14 cellular contexts compared by ENCODE assay signal in the genomic region with DNA sequence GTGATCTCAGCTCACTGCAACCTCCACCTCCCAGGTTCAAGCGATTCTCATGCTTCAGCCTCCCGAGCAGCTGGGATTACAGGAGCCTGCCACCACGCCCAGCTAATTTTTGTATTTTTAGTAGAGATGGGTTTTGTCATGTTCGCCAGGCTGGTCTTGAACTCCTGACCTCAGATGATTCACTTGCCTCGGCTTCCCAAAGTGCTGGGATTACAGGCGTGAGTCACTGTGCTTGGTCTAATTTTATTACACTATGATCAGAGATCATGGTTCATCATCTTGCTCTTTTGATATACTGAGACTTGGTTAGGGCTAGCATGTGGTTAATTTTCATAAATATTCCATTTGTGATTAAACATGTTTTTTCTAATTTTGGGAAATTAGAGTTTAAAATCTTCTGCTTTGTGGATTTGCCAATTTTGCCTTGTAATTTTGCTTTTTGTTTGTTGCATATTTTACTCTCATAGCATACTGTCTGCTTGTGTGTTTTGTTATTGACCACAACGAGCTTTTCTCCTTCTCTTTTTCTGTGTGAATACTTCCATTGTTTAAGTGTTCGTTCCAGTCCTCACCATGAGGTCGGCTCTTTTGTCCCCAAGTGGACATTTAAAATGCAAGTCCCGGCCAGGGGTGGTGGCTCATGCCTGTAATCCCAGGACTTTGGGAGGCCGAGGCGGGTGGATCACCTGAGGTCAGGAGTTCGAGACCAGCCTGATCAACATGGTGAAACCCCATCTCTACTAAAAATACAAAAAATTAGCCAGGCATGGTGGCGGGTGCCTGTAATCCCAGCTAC. TPM values are rescaled to one million over a fixed set of nuclear protein-coding genes. Genes with fewer than 3 reads are reported as not detected.
A peak's percentile ranks its signal among the peaks of the same experiment; 100 is the strongest.
DNase-seq lines count a peak whose midpoint lies in the region; ATAC-seq, FAIRE-seq and TF ChIP-seq lines count a peak whose summit lies in the region.
"Not testable (repeated sequence)": the region's sequence is repeated elsewhere in the genome, so short reads cannot be mapped to it uniquely, and the experiment has no call there.
"Had no signal": no experiment of that assay in that cellular context is flagged by ENCODE, and none has a peak within 500 bp of the region (broad histone marks: within the 10 kb centered on the region; RNA-seq: fewer than 3 reads in every experiment).

No MANE protein-coding gene starts in this region.

- not testable (repeated sequence) for H2AFZ ChIP-seq in IMR-90 (replicated peaks; ENCODE audit: low read length, poor library complexity); astrocyte (ENCODE audit: low read depth, low read length); endothelial cell of umbilical vein (ENCODE audit: low read depth, low read length)

- H2BK15ac ChIP-seq in IMR-90 (ENCODE audit: low read depth, low read length): not testable (repeated sequence)

- not testable (repeated sequence) for H4K5ac ChIP-seq in IMR-90 (ENCODE audit: low read depth, low read length)

- H3K27ac Mint-ChIP-seq in astrocyte (ENCODE audit: unreplicated experiment): not testable (repeated sequence)

- not testable (repeated sequence) for H3K18ac ChIP-seq in IMR-90 (ENCODE audit: low read depth, low read length)

- H2BK20ac ChIP-seq in IMR-90 (ENCODE audit: low read depth, low read length): not testable (repeated sequence)

- peaks cover 17% of the 10 kb centered on the region for H3K27me3 Mint-ChIP-seq in astrocyte (ENCODE audit: low read depth, unreplicated experiment)

- not testable (repeated sequence) for H3K9ac ChIP-seq in IMR-90 (ENCODE audit: low read depth, low read length); astrocyte (ENCODE audit: low read length); endothelial cell of umbilical vein (replicated peaks; ENCODE audit: extremely low read depth, insufficient read depth, low read length)

- H2BK5ac ChIP-seq in IMR-90 (ENCODE audit: low read depth, low read length, poor library complexity, severe bottlenecking): not testable (repeated sequence)

- not testable (repeated sequence) for TF ChIP-seq POLR2A in IMR-90 (IDR thresholded peaks at IDR 0.05; ENCODE audit: low read depth, low read length); endothelial cell of umbilical vein (IDR thresholded peaks at IDR 0.05; ENCODE audit: low read depth, low read length)

- not testable (repeated sequence) for H3K4me2 ChIP-seq in IMR-90 (ENCODE audit: low read depth, low read length)
- peak overlapping the region; percentile 18 for H3K4me2 ChIP-seq in astrocyte (ENCODE audit: low read length)
- peak overlapping the region; percentile 24 for H3K4me2 ChIP-seq in endothelial cell of umbilical vein (ENCODE audit: insufficient read depth, low read length)

- H3K9me3 ChIP-seq in IMR-90 (ENCODE audit: control insufficient read depth, insufficient read depth, low read length); RWPE2 (ENCODE audit: severe bottlenecking); astrocyte (ENCODE audit: insufficient read depth, low read depth, low read length); endothelial cell of umbilical vein (replicated peaks; ENCODE audit: control insufficient read depth, insufficient read depth, low read length): not testable (repeated sequence)

- H3K14ac ChIP-seq in IMR-90 (replicated peaks; ENCODE audit: low read depth, low read length): not testable (repeated sequence)

- peak; percentile 73 for ATAC-seq in IMR-90 (ENCODE audit: low read depth)
- ATAC-seq in RWPE2 (ENCODE audit: low read depth): peak; percentile 79

- H3K9me1 ChIP-seq in IMR-90 (ENCODE audit: insufficient read depth, low read length); endothelial cell of umbilical vein (replicated peaks; ENCODE audit: control insufficient read depth, extremely low read depth, insufficient read depth, low read length): not testable (repeated sequence)

- H3K9me3 Mint-ChIP-seq in astrocyte (ENCODE audit: unreplicated experiment): not testable (repeated sequence)

- not testable (repeated sequence) for H3K36me3 ChIP-seq in IMR-90 (ENCODE audit: control insufficient read depth, insufficient read depth, low read length); RWPE2 (ENCODE audit: low read depth); astrocyte (ENCODE audit: insufficient read depth, low read length); endothelial cell of umbilical vein (ENCODE audit: control insufficient read depth in 2 of 2, extremely low read depth in 1 of 2, insufficient read depth in 2 of 2, low read length in 2 of 2)

- H2AK5ac ChIP-seq in IMR-90 (ENCODE audit: low read depth, low read length): not testable (repeated sequence)

- H3K23ac ChIP-seq in IMR-90 (ENCODE audit: low read depth, low read length): not testable (repeated sequence)

- H3K79me2 ChIP-seq in astrocyte (ENCODE audit: insufficient read depth, low read length); endothelial cell of umbilical vein (ENCODE audit: control insufficient read depth, insufficient read depth, low read length): not testable (repeated sequence)

- not testable (repeated sequence) for H3K27ac ChIP-seq in IMR-90 (ENCODE audit: insufficient read depth, low read length); RWPE2 (ENCODE audit: poor library complexity, severe bottlenecking); astrocyte (ENCODE audit: low read depth, low read length); endothelial cell of umbilical vein (ENCODE audit: insufficient read depth, low read depth, low read length)

- POLR2A ChIA-PET in IMR-90 (lab: Charles Lee; ENCODE audit: unreplicated experiment): not testable (repeated sequence)
- POLR2A ChIA-PET in endothelial cell of umbilical vein (lab: Charles Lee): interaction anchor here (0.6 kb wide), 1 partner anchor 75 kb away, joined by 4 read pairs; no protein-coding TSS in a partner anchor

- H3K79me1 ChIP-seq in IMR-90 (ENCODE audit: low read depth in 1 of 2, low read length in 2 of 2): not testable (repeated sequence)

- H2AK9ac ChIP-seq in IMR-90 (replicated peaks; ENCODE audit: low read depth, low read length, poor library complexity): not testable (repeated sequence)

- not testable (repeated sequence) for H3K27me3 ChIP-seq in IMR-90 (ENCODE audit: control insufficient read depth, insufficient read depth, low read length); RWPE2 (ENCODE audit: insufficient read depth, poor library complexity, severe bottlenecking); astrocyte (ENCODE audit: insufficient read depth, low read length); endothelial cell of umbilical vein (ENCODE audit: control insufficient read depth in 2 of 2, insufficient read depth in 2 of 2, low read length in 2 of 2)

- BruUV-seq in IMR-90 (replicated peaks; lab: Mats Ljungman, UMichigan); endothelial cell of umbilical vein (replicated peaks; lab: Mats Ljungman, UMichigan): not testable (repeated sequence)

- not testable (repeated sequence) for TF ChIP-seq RAD21 in IMR-90 (IDR thresholded peaks at IDR 0.05; ENCODE audit: low read length)

- not testable (repeated sequence) for H3K4me3 Mint-ChIP-seq in astrocyte (ENCODE audit: unreplicated experiment)

- H3K4ac ChIP-seq in IMR-90 (ENCODE audit: low read depth, low read length): not testable (repeated sequence)

- in situ Hi-C loops in IMR-90 (cut with MboI; ENCODE audit: low sequenced_read_pairs): not testable (repeated sequence)

- not testable (repeated sequence) for H4K8ac ChIP-seq in IMR-90 (ENCODE audit: low read depth in 2 of 2, low read length in 2 of 2)

- H3K36me3 Mint-ChIP-seq in astrocyte (ENCODE audit: low read depth, unreplicated experiment): not testable (repeated sequence)

- not testable (repeated sequence) for H4K20me1 ChIP-seq in IMR-90 (ENCODE audit: insufficient read depth, low read length); astrocyte (ENCODE audit: insufficient read depth, low read length); endothelial cell of umbilical vein (replicated peaks; ENCODE audit: control insufficient read depth, extremely low read depth, insufficient read depth, low read length)

- dilution Hi-C loops in IMR-90 (cut with HindIII; ENCODE audit: low sequenced_read_pairs, unreplicated experiment); endothelial cell of umbilical vein (cut with MboI; ENCODE audit: extremely low pct_ligation_motif_present, low sequenced_read_pairs): not testable (repeated sequence)

- TF ChIP-seq CTCF in IMR-90 (conservative IDR thresholded peaks at IDR 0.05; ENCODE audit: low read depth, low read length); RWPE2 (IDR thresholded peaks at IDR 0.05; ENCODE audit: poor library complexity, severe bottlenecking); astrocyte (IDR thresholded peaks at IDR 0.05; ENCODE audit: insufficient read depth, low read depth, low read length); endothelial cell of umbilical vein (IDR thresholded peaks at IDR 0.05; ENCODE audit: extremely low read depth in 1 of 2, insufficient read depth in 1 of 2, low read depth in 1 of 2, low read length in 2 of 2): not testable (repeated sequence)

- not testable (repeated sequence) for H3K4me3 ChIP-seq in IMR-90 (ENCODE audit: insufficient read depth, low read depth, low read length); RWPE2 (ENCODE audit: severe bottlenecking); astrocyte (ENCODE audit: insufficient read depth, low read depth, low read length); endothelial cell of umbilical vein (replicated peaks in 1 of 3; ENCODE audit: insufficient read depth in 1 of 3, low read depth in 1 of 3, low read length in 3 of 3)

- CTCF ChIA-PET in IMR-90 (lab: Yijun Ruan, JAX) (interaction anchor here (0.7 kb wide), 1 partner anchor 158 kb away, joined by 3 read pairs; no protein-coding TSS in a partner anchor), endothelial cell of umbilical vein (lab: Charles Lee) (interaction anchor here (1.0 to 1.6 kb wide), 4 partner anchors 13 to 158 kb away, joined by 3 to 9 read pairs (median 6); no protein-coding TSS in a partner anchor)

- H3K4me1 ChIP-seq in IMR-90 (ENCODE audit: control insufficient read depth, insufficient read depth, low read length); astrocyte (ENCODE audit: insufficient read depth, low read length); endothelial cell of umbilical vein (ENCODE audit: control insufficient read depth, extremely low read depth, insufficient read depth, low read length): not testable (repeated sequence)
- peaks cover 10% of the 10 kb centered on the region for H3K4me1 ChIP-seq in RWPE2 (ENCODE audit: insufficient read depth, poor library complexity, severe bottlenecking)

- intact Hi-C loops in IMR-90 (cut with micrococcal nuclease); endothelial cell of umbilical vein (cut with micrococcal nuclease): not testable (repeated sequence)

- WGBS in IMR-90 (ENCODE audit: extremely low coverage in 2 of 2, insufficient read length in 1 of 2), 2 experiments: 60% methylated on average over 1 of the region's 14 CpGs; no CpG with 5 or more reads in 1 of the 2 experiments

- H3K4me1 Mint-ChIP-seq in astrocyte (ENCODE audit: low read depth, unreplicated experiment): not testable (repeated sequence)

- FAIRE-seq in astrocyte (lab: Jason Lieb, UNC) (peak; percentile 34), endothelial cell of umbilical vein (lab: Jason Lieb, UNC) (peak; percentile 63)

- peak; percentile 83 for DNase-seq in Daoy (ENCODE audit: low read depth)
- DNase-seq in IMR-90: peak; percentile 78
- not testable (repeated sequence) for DNase-seq in RWPE2 (ENCODE audit: low spot score)
- DNase-seq in astrocyte (ENCODE audit: low read depth): peak; percentile 68
- peak; percentile 39 for DNase-seq in endothelial cell of umbilical vein (ENCODE audit: low read depth, low spot score)
- peak; percentile 42 for DNase-seq in glomerular visceral epithelial cell (ENCODE audit: extremely low spot score)
- DNase-seq in nucleus accumbens (lab: John Stamatoyannopoulos, UW): peak in 35 of 56 donors; percentile 5 to 66 (median 30)

- H4K91ac ChIP-seq in IMR-90 (ENCODE audit: insufficient read depth, low read depth, low read length): not testable (repeated sequence)

- not testable (repeated sequence) for H3K56ac ChIP-seq in IMR-90 (ENCODE audit: extremely low read depth, insufficient read depth, low read length)

- H2BK120ac ChIP-seq in IMR-90 (ENCODE audit: low read depth, low read length): 0 out of 2 replicates have a peak overlapping the region, but pooled peaks have one; percentile 40

RNA-seq across cellular contexts. Expression of a gene that starts 31.3 kb away (rescaled TPM):
- not detected in 2 replicates for total RNA-seq in Daoy (2014; rRNA removed; shearing (Covaris generic))
- total RNA-seq in IMR-90 (2012; rRNA removed) (not detected in 2 replicates), astrocyte (not detected in 2 replicates), endothelial cell of umbilical vein (not detected in 2 replicates)
- polyA plus RNA-seq in IMR-90 (2012; rRNA removed) (not detected in 2 replicates), endothelial cell of umbilical vein (not detected in 2 replicates)
- not detected in 2 replicates for polyA plus RNA-seq in IMR-90 (2012; cell fraction: cytosol; rRNA removed)
- not detected in 2 replicates for polyA plus RNA-seq in IMR-90 (2012; cell fraction: nucleus; rRNA removed; ENCODE audit: low replicate concordance)
- 0.01 TPM in 1 of 2 replicates, not detected in the other for polyA plus RNA-seq in endothelial cell of umbilical vein (2011; cell fraction: cytosol; rRNA removed)
- polyA plus RNA-seq in endothelial cell of umbilical vein (2011; cell fraction: nucleus; rRNA removed): not detected in 2 replicates
- 0.05 TPM in 1 of 2 replicates, not detected in the other for polyA plus RNA-seq in endothelial cell of umbilical vein (2012)
- polyA minus RNA-seq in endothelial cell of umbilical vein: not detected in 2 replicates
- polyA minus RNA-seq in endothelial cell of umbilical vein (2011; cell fraction: cytosol; rRNA and poly(A)+ RNA removed): not detected
- not detected in 2 replicates for polyA minus RNA-seq in endothelial cell of umbilical vein (2011; cell fraction: nucleus; rRNA and poly(A)+ RNA removed)
- total RNA-seq: activated CD8-positive, alpha-beta memory T cell treated with anti-CD3 and anti-CD28 coated beads for 36 hours; activated naive CD4-positive, alpha-beta T cell treated with anti-CD3 and anti-CD28 coated beads, Interleukin-2, amount 50 U/mL, for 72 hours; glomerular endothelial cell; lower leg skin; spleen; suprapubic skin had no signal
- polyA plus RNA-seq: CD14-positive monocyte, spleen had no signal

RNA-seq across cellular contexts. Expression of a gene that starts 32.2 kb away (rescaled TPM):
- total RNA-seq in Daoy (2014; rRNA removed; shearing (Covaris generic)): 22.5 and 23.0 TPM in 2 replicates
- 8.9 and 12.2 TPM in 2 replicates for total RNA-seq in IMR-90 (2012; rRNA removed)
- polyA plus RNA-seq in IMR-90 (2012; rRNA removed): 16.6 and 20.4 TPM in 2 replicates
- 13.6 and 14.5 TPM in 2 replicates for polyA plus RNA-seq in IMR-90 (2012; cell fraction: cytosol; rRNA removed)
- 132 and 150 TPM in 2 replicates for polyA plus RNA-seq in IMR-90 (2012; cell fraction: nucleus; rRNA removed; ENCODE audit: low replicate concordance)
- 48.6 and 49.2 TPM in 2 replicates for total RNA-seq in astrocyte
- 81.6 and 84.2 TPM in 2 replicates for total RNA-seq in endothelial cell of umbilical vein
- 50.6 and 58.2 TPM in 2 replicates for polyA plus RNA-seq in endothelial cell of umbilical vein
- polyA plus RNA-seq in endothelial cell of umbilical vein (2011; cell fraction: cytosol; rRNA removed): 23.9 and 30.7 TPM in 2 replicates
- 269 and 325 TPM in 2 replicates for polyA plus RNA-seq in endothelial cell of umbilical vein (2011; cell fraction: nucleus; rRNA removed)
- 34.1 and 38.5 TPM in 2 replicates for polyA plus RNA-seq in endothelial cell of umbilical vein (2012)
- 64.0 and 70.6 TPM in 2 replicates for polyA minus RNA-seq in endothelial cell of umbilical vein
- polyA minus RNA-seq in endothelial cell of umbilical vein (2011; cell fraction: cytosol; rRNA and poly(A)+ RNA removed): 9.8 TPM
- polyA minus RNA-seq in endothelial cell of umbilical vein (2011; cell fraction: nucleus; rRNA and poly(A)+ RNA removed): 88.4 and 109 TPM in 2 replicates
